In the genomic region with DNA sequence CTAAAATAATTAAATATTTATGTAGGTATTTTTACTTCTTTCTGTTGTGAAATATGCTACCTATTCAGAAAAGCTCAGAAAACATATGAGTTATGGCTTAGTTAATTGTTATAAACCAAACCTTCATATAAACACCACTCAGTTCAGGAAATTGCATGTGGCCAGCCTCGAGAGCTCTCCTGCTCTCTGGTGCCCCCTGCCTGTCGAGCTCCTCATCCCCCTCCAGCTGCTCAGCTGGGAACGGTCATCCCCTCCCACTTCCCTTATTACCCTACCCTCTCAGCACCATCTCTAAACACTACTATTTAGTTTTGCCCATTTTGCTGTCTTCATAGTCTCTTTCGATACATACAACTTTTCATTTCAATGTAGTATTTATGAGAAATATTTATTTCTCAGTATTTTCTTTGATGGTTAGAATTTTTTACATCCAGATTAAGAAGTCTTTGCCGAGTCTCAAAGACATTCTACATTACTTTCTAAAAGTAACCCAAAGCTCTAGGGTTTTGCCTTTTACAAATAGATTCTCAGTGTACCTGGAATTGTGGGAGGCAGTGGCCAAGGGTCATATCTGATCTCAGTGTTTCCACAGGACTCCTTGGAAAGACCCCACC, we compare ENCODE assay signal across 1 cellular context.
TF ChIP-seq lines count a peak whose summit lies in the region.

No MANE protein-coding gene starts in this region.

TF ChIP-seq in GM12878, 131 proteins besides CTCF, POLR2A, EP300 and RAD21 (continued from another document):
- TF ChIP-seq, protein P1, sequence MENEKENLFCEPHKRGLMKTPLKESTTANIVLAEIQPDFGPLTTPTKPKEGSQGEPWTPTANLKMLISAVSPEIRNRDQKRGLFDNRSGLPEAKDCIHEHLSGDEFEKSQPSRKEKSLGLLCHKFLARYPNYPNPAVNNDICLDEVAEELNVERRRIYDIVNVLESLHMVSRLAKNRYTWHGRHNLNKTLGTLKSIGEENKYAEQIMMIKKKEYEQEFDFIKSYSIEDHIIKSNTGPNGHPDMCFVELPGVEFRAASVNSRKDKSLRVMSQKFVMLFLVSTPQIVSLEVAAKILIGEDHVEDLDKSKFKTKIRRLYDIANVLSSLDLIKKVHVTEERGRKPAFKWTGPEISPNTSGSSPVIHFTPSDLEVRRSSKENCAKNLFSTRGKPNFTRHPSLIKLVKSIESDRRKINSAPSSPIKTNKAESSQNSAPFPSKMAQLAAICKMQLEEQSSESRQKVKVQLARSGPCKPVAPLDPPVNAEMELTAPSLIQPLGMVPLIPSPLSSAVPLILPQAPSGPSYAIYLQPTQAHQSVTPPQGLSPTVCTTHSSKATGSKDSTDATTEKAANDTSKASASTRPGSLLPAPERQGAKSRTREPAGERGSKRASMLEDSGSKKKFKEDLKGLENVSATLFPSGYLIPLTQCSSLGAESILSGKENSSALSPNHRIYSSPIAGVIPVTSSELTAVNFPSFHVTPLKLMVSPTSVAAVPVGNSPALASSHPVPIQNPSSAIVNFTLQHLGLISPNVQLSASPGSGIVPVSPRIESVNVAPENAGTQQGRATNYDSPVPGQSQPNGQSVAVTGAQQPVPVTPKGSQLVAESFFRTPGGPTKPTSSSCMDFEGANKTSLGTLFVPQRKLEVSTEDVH (IDR thresholded peaks at IDR 0.05; ENCODE audit: low read depth, partially characterized antibody), result no peak
- TF ChIP-seq SIN3A (IDR thresholded peaks at IDR 0.05; ENCODE audit: low read depth, low read length), result 0 out of 2 replicates have a peak, but pooled peaks have one; percentile 46
- TF ChIP-seq SP1 (IDR thresholded peaks at IDR 0.05; ENCODE audit: low read depth, low read length), result peak; percentile 35
- no peak for TF ChIP-seq SRF (IDR thresholded peaks at IDR 0.05; ENCODE audit: low read depth in 2 of 2, low read length in 2 of 2)
- no peak for TF ChIP-seq SMAD1 (IDR thresholded peaks at IDR 0.05; ENCODE audit: low read depth, partially characterized antibody)
- peak; percentile 79 for TF ChIP-seq IRF4 (IDR thresholded peaks at IDR 0.05; ENCODE audit: low read depth, low read length)
- TF ChIP-seq TCF12 (IDR thresholded peaks at IDR 0.05; ENCODE audit: low read depth, low read length), result peak; percentile 87
- TF ChIP-seq MEF2B (IDR thresholded peaks at IDR 0.05; ENCODE audit: partially characterized antibody, poor library complexity, severe bottlenecking), result peak; percentile 20
- TF ChIP-seq, protein P2, sequence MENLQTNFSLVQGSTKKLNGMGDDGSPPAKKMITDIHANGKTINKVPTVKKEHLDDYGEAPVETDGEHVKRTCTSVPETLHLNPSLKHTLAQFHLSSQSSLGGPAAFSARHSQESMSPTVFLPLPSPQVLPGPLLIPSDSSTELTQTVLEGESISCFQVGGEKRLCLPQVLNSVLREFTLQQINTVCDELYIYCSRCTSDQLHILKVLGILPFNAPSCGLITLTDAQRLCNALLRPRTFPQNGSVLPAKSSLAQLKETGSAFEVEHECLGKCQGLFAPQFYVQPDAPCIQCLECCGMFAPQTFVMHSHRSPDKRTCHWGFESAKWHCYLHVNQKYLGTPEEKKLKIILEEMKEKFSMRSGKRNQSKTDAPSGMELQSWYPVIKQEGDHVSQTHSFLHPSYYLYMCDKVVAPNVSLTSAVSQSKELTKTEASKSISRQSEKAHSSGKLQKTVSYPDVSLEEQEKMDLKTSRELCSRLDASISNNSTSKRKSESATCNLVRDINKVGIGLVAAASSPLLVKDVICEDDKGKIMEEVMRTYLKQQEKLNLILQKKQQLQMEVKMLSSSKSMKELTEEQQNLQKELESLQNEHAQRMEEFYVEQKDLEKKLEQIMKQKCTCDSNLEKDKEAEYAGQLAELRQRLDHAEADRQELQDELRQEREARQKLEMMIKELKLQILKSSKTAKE (IDR thresholded peaks at IDR 0.05; ENCODE audit: low read depth, poor library complexity, severe bottlenecking), result peak; percentile 59
- peak; percentile 80; the same call in 1 of the 2 replicates for TF ChIP-seq TCF3 (IDR thresholded peaks at IDR 0.05; ENCODE audit: borderline replicate concordance, insufficient read depth, low read depth, low read length)
- TF ChIP-seq IKZF1 (conservative IDR thresholded peaks at IDR 0.05), result peak; percentile 44; the same call in 1 of the 2 replicates
- TF ChIP-seq YY1 (IDR thresholded peaks at IDR 0.05; ENCODE audit: low read depth, low read length), result peak; percentile 75
- TF ChIP-seq SMARCA5 (IDR thresholded peaks at IDR 0.05), result peak; percentile 78; the same call in 1 of the 2 replicates
- TF ChIP-seq SMC3 (IDR thresholded peaks at IDR 0.05; ENCODE audit: borderline replicate concordance, low read length), result peak; percentile 99
- TF ChIP-seq ZNF274 (IDR thresholded peaks at IDR 0.05; ENCODE audit: insufficient read depth, insufficient read length), result no peak
- peak; percentile 72 for TF ChIP-seq NBN (IDR thresholded peaks at IDR 0.05)
- no peak for TF ChIP-seq CHD1 (IDR thresholded peaks at IDR 0.05; ENCODE audit: low read depth, low read length)
- TF ChIP-seq ZBTB40 (IDR thresholded peaks at IDR 0.05; ENCODE audit: borderline replicate concordance), result no peak
- TF ChIP-seq NKRF (conservative IDR thresholded peaks at IDR 0.05), result no peak
- no peak for TF ChIP-seq PML (IDR thresholded peaks at IDR 0.05; ENCODE audit: low read length)
- TF ChIP-seq POU2F2 (IDR thresholded peaks at IDR 0.05; ENCODE audit: borderline replicate concordance, low read depth, low read length), result peak; percentile 49; the same call in 1 of the 3 replicates
- 0 out of 2 replicates have a peak, but pooled peaks have one; percentile 27 for TF ChIP-seq MEF2A (IDR thresholded peaks at IDR 0.05; ENCODE audit: insufficient read depth, low read depth, low read length)
- 0 out of 4 replicates have a peak, but pooled peaks of 1 of the 2 experiments have one; percentile 23 for TF ChIP-seq IKZF2 (IDR thresholded peaks at IDR 0.05)
- peak; percentile 38 for TF ChIP-seq ATF7 (IDR thresholded peaks at IDR 0.05; ENCODE audit: low read depth)
- TF ChIP-seq CREB1 (IDR thresholded peaks at IDR 0.05; ENCODE audit: low read depth), result 0 out of 2 replicates have a peak, but pooled peaks have one; percentile 24
- no peak for TF ChIP-seq ZBED1 (IDR thresholded peaks at IDR 0.05; ENCODE audit: borderline replicate concordance)
- TF ChIP-seq PBX3 (IDR thresholded peaks at IDR 0.05; ENCODE audit: insufficient replicate concordance, low read depth, low read length), result peak; percentile 50
- TF ChIP-seq MLLT1 (IDR thresholded peaks at IDR 0.05), result peak; percentile 50; the same call in 1 of the 2 replicates
